Comparison of ENCODE assay signal across 2 cellular contexts in the genomic region with DNA sequence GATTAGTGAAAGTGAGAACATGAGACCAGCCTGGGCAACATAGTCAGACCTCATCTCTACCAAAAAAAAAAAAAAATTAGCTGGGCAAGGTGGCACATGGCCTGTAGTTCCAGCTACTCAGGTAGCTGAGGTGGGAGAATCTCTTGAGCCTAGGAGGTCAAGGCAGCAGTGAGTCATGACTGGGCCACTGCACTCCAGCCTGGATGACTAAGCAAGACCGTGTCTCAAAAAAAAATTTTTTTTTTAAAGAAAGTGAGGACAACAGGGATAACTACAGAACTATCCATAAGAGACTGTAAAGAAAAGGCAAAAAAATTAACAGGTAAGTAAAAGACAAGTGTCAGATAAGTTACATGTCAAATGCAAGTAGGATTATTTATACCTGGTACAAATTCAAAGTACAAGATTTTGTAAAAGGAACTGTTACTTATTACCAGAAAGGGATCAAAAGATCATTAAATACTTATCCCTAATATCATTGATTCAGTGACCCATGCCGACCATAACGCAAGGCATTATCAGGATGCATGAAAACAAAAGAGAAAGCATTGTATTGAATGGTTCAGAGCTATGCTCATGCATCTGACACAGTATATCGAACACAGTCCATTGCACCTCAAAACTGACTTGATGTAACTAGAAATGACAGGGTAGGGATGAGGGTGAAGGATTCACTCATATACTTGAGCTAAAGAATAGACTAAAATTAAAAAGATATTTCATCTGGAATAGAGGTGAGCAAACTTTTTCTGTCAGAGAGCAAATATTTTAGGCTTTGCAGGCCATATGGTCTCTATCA.
TF ChIP-seq lines count a peak whose summit lies in the region.

No MANE protein-coding gene starts in this region.

TF ChIP-seq in HCT116, 20 proteins besides CTCF, POLR2A, EP300 and RAD21:
- TF ChIP-seq, protein P1, sequence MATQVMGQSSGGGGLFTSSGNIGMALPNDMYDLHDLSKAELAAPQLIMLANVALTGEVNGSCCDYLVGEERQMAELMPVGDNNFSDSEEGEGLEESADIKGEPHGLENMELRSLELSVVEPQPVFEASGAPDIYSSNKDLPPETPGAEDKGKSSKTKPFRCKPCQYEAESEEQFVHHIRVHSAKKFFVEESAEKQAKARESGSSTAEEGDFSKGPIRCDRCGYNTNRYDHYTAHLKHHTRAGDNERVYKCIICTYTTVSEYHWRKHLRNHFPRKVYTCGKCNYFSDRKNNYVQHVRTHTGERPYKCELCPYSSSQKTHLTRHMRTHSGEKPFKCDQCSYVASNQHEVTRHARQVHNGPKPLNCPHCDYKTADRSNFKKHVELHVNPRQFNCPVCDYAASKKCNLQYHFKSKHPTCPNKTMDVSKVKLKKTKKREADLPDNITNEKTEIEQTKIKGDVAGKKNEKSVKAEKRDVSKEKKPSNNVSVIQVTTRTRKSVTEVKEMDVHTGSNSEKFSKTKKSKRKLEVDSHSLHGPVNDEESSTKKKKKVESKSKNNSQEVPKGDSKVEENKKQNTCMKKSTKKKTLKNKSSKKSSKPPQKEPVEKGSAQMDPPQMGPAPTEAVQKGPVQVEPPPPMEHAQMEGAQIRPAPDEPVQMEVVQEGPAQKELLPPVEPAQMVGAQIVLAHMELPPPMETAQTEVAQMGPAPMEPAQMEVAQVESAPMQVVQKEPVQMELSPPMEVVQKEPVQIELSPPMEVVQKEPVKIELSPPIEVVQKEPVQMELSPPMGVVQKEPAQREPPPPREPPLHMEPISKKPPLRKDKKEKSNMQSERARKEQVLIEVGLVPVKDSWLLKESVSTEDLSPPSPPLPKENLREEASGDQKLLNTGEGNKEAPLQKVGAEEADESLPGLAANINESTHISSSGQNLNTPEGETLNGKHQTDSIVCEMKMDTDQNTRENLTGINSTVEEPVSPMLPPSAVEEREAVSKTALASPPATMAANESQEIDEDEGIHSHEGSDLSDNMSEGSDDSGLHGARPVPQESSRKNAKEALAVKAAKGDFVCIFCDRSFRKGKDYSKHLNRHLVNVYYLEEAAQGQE (IDR thresholded peaks at IDR 0.05; ENCODE audit: low read depth), result no peak
- TF ChIP-seq ELF1 (IDR thresholded peaks at IDR 0.05; ENCODE audit: borderline replicate concordance, low read depth), result no peak
- no peak for TF ChIP-seq YY1 (IDR thresholded peaks at IDR 0.05; ENCODE audit: extremely low read depth, insufficient replicate concordance, low read depth, low read length)
- no peak for TF ChIP-seq CEBPB (IDR thresholded peaks at IDR 0.05; ENCODE audit: low read depth)
- TF ChIP-seq ZNF274 (IDR thresholded peaks at IDR 0.05; ENCODE audit: low read depth, low read length), result no peak
- TF ChIP-seq, protein P2, sequence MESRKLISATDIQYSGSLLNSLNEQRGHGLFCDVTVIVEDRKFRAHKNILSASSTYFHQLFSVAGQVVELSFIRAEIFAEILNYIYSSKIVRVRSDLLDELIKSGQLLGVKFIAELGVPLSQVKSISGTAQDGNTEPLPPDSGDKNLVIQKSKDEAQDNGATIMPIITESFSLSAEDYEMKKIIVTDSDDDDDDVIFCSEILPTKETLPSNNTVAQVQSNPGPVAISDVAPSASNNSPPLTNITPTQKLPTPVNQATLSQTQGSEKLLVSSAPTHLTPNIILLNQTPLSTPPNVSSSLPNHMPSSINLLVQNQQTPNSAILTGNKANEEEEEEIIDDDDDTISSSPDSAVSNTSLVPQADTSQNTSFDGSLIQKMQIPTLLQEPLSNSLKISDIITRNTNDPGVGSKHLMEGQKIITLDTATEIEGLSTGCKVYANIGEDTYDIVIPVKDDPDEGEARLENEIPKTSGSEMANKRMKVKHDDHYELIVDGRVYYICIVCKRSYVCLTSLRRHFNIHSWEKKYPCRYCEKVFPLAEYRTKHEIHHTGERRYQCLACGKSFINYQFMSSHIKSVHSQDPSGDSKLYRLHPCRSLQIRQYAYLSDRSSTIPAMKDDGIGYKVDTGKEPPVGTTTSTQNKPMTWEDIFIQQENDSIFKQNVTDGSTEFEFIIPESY (IDR thresholded peaks at IDR 0.05; ENCODE audit: extremely low read depth, insufficient replicate concordance, low read length), result no peak
- TF ChIP-seq EZH2phosphoT487 (IDR thresholded peaks at IDR 0.05; ENCODE audit: borderline replicate concordance), result no peak
- TF ChIP-seq, protein P3, sequence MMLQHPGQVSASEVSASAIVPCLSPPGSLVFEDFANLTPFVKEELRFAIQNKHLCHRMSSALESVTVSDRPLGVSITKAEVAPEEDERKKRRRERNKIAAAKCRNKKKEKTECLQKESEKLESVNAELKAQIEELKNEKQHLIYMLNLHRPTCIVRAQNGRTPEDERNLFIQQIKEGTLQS (IDR thresholded peaks at IDR 0.05), result no peak
- 0 out of 2 replicates have a peak, but pooled peaks have one; percentile 18 for TF ChIP-seq SP1 (IDR thresholded peaks at IDR 0.05; ENCODE audit: low read depth)
- TF ChIP-seq SIN3A (IDR thresholded peaks at IDR 0.05; ENCODE audit: low read depth), result no peak
- no peak for TF ChIP-seq POLR2AphosphoS5 (IDR thresholded peaks at IDR 0.05; ENCODE audit: low read depth, low read length)
- TF ChIP-seq SRF (IDR thresholded peaks at IDR 0.05; ENCODE audit: low read depth), result no peak
- TF ChIP-seq JUND (IDR thresholded peaks at IDR 0.05), result peak; percentile 66
- no peak for TF ChIP-seq EGR1 (IDR thresholded peaks at IDR 0.05; ENCODE audit: low read depth)
- no peak for TF ChIP-seq ZFX (IDR thresholded peaks at IDR 0.05)
- TF ChIP-seq, protein P4, sequence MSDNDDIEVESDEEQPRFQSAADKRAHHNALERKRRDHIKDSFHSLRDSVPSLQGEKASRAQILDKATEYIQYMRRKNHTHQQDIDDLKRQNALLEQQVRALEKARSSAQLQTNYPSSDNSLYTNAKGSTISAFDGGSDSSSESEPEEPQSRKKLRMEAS (IDR thresholded peaks at IDR 0.05), result peak; percentile 43; the same call in 1 of the 2 replicates
- TF ChIP-seq TCF7L2 (IDR thresholded peaks at IDR 0.05; ENCODE audit: borderline replicate concordance, extremely low read depth, insufficient read depth, insufficient read length), result no peak
- TF ChIP-seq CBX3 (IDR thresholded peaks at IDR 0.05; ENCODE audit: low read depth), result peak; percentile 61
- no peak for TF ChIP-seq EZH2 (IDR thresholded peaks at IDR 0.05)
- peak; percentile 74 for TF ChIP-seq FOSL1 (IDR thresholded peaks at IDR 0.05; ENCODE audit: low read depth)

TF ChIP-seq in SK-N-SH treated with all-trans-retinoic acid at 6 μM for 48 hours, 23 proteins besides CTCF, POLR2A, EP300 and RAD21 (continued from another document):
- TF ChIP-seq, protein P5, sequence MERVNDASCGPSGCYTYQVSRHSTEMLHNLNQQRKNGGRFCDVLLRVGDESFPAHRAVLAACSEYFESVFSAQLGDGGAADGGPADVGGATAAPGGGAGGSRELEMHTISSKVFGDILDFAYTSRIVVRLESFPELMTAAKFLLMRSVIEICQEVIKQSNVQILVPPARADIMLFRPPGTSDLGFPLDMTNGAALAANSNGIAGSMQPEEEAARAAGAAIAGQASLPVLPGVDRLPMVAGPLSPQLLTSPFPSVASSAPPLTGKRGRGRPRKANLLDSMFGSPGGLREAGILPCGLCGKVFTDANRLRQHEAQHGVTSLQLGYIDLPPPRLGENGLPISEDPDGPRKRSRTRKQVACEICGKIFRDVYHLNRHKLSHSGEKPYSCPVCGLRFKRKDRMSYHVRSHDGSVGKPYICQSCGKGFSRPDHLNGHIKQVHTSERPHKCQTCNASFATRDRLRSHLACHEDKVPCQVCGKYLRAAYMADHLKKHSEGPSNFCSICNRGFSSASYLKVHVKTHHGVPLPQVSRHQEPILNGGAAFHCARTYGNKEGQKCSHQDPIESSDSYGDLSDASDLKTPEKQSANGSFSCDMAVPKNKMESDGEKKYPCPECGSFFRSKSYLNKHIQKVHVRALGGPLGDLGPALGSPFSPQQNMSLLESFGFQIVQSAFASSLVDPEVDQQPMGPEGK (CRISPR knock-in tag; IDR thresholded peaks at IDR 0.05; ENCODE audit: borderline replicate concordance), result no peak
- TF ChIP-seq ZFP3 (CRISPR knock-in tag; IDR thresholded peaks at IDR 0.05) (no peak), CSDC2 (CRISPR knock-in tag; IDR thresholded peaks at IDR 0.05) (no peak), ZNF565 (CRISPR knock-in tag; conservative IDR thresholded peaks at IDR 0.05; ENCODE audit: low read depth) (no peak), ZNF8 (CRISPR knock-in tag; IDR thresholded peaks at IDR 0.05) (no peak), ARNTL (CRISPR knock-in tag; IDR thresholded peaks at IDR 0.05; ENCODE audit: borderline replicate concordance, low read depth) (no peak), OSR1 (CRISPR knock-in tag; IDR thresholded peaks at IDR 0.05) (no peak), TOX (CRISPR knock-in tag; IDR thresholded peaks at IDR 0.05; ENCODE audit: borderline replicate concordance) (no peak), ISL1 (CRISPR knock-in tag; IDR thresholded peaks at IDR 0.05) (no peak), GLIS3 (CRISPR knock-in tag; IDR thresholded peaks at IDR 0.05) (no peak), BACH2 (CRISPR knock-in tag; IDR thresholded peaks at IDR 0.05; ENCODE audit: borderline replicate concordance) (no peak), ESRRG (CRISPR knock-in tag; IDR thresholded peaks at IDR 0.05) (no peak), ZFP30 (CRISPR knock-in tag; IDR thresholded peaks at IDR 0.05) (no peak)
- TF ChIP-seq, protein P6, sequence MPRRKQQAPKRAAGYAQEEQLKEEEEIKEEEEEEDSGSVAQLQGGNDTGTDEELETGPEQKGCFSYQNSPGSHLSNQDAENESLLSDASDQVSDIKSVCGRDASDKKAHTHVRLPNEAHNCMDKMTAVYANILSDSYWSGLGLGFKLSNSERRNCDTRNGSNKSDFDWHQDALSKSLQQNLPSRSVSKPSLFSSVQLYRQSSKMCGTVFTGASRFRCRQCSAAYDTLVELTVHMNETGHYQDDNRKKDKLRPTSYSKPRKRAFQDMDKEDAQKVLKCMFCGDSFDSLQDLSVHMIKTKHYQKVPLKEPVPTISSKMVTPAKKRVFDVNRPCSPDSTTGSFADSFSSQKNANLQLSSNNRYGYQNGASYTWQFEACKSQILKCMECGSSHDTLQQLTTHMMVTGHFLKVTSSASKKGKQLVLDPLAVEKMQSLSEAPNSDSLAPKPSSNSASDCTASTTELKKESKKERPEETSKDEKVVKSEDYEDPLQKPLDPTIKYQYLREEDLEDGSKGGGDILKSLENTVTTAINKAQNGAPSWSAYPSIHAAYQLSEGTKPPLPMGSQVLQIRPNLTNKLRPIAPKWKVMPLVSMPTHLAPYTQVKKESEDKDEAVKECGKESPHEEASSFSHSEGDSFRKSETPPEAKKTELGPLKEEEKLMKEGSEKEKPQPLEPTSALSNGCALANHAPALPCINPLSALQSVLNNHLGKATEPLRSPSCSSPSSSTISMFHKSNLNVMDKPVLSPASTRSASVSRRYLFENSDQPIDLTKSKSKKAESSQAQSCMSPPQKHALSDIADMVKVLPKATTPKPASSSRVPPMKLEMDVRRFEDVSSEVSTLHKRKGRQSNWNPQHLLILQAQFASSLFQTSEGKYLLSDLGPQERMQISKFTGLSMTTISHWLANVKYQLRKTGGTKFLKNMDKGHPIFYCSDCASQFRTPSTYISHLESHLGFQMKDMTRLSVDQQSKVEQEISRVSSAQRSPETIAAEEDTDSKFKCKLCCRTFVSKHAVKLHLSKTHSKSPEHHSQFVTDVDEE (CRISPR knock-in tag; IDR thresholded peaks at IDR 0.05), result no peak
